8 cellular contexts compared by ENCODE assay signal in the genomic region with DNA sequence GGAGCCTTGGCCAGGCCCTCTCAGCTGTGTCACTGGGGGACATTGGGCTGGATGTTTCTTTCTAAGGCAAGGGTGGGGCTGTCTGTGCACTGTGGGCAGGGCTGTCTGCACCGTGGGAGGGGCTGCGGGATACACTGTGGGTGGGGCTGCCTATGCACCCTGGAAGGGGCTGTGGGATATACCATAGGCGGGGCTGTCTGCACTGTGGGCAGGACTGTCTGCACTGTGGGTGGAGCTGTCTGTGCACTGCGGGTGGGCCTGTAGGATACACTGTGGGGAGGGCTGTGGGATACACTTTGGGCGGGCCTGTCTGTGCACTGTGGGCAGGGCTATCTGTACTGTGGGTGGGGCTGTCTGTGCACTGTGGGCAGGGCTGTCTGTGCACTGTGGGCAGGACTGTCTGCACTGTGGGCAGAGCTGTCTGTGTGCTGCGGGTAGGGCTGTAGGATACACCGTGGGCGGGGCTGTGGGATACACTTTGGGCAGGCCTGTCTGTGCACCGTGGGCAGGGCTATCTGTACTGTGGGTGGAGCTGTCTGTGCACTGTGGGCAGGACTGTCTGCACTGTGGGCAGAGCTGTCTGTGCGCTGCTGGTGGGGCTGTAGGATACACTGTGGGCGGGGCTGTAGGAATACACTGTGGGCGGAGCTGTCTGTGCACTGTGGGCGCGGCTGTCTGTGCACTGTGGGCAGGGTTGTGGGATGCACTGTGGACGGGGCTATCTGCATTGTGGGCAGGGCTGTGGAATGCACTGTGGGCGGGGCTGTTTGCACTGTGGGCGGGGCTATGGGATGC. TPM values are rescaled to one million over a fixed set of nuclear protein-coding genes. Genes with fewer than 3 reads are reported as not detected.
A peak's percentile ranks its signal among the peaks of the same experiment; 100 is the strongest.
DNase-seq lines count a peak whose midpoint lies in the region; ATAC-seq and TF ChIP-seq lines count a peak whose summit lies in the region.

No MANE protein-coding gene starts in this region.

- H3K27ac Mint-ChIP-seq in CD14-positive monocyte (peak overlapping the region in 4 of 7 donors; percentile 14 to 58 (median 32)), mesothelial cell of epicardium (no peak overlapping the region)
- H3K27ac Mint-ChIP-seq in naive thymus-derived CD8-positive, alpha-beta T cell, result peak overlapping the region in 5 of 10 donors; percentile 32 to 96 (median 83)

- no peaks in the 10 kb centered on the region for H3K27me3 ChIP-seq in prostate gland (replicated peaks; ENCODE audit: insufficient read depth)

- DNase-seq in CD14-positive monocyte (ENCODE audit: low spot score), result no peak
- peak; percentile 36 for DNase-seq in NCI-H69 (lab: John Stamatoyannopoulos, UW)
- peak; percentile 76 for DNase-seq in activated effector memory CD4-positive, alpha-beta T cell treated with anti-CD3 and anti-CD28 coated beads, Interleukin-2, amount 50 U/mL, for 16 hours
- peak in 6 of 10 donors; percentile 4 to 60 (median 24) for DNase-seq in naive thymus-derived CD8-positive, alpha-beta T cell
- DNase-seq in mesothelial cell of epicardium (ENCODE audit: low spot score in 2 of 2, unreplicated experiment in 2 of 2), result no peak
- no peak for DNase-seq in hepatic stellate cell (ENCODE audit: low spot score)
- DNase-seq in prostate gland (ENCODE audit: low spot score), result no peak
- no peak for DNase-seq in epidermal melanocyte (ENCODE audit: insufficient read length, low spot score)

- no peak overlapping the region for H3K27ac ChIP-seq in prostate gland

- TF ChIP-seq CTCF in CD14-positive monocyte (IDR thresholded peaks at IDR 0.05) (no peak), mesothelial cell of epicardium (IDR thresholded peaks at IDR 0.05; ENCODE audit: unreplicated experiment) (no peak), prostate gland (IDR thresholded peaks at IDR 0.05) (no peak)

- peaks cover 0 to 9% of the 10 kb centered on the region in 2 donors for H3K36me3 ChIP-seq in prostate gland

- WGBS in prostate gland, result 72% methylated on average over 16 of the region's 17 CpGs

- peak; percentile 65 to 75 for ATAC-seq in naive thymus-derived CD8-positive, alpha-beta T cell

- H3K27me3 Mint-ChIP-seq in CD14-positive monocyte (ENCODE audit: low read depth in 3 of 3) (peaks cover 0 to 4% (median 0%) of the 10 kb centered on the region in 3 donors), mesothelial cell of epicardium (ENCODE audit: low read depth) (no peaks in the 10 kb centered on the region)
- H3K27me3 Mint-ChIP-seq in naive thymus-derived CD8-positive, alpha-beta T cell, result no peaks in the 10 kb centered on the region

- no peaks in the 10 kb centered on the region for H3K9me3 ChIP-seq in prostate gland

- peaks cover 0 to 2% (median 0%) of the 10 kb centered on the region in 7 donors for H3K9me3 Mint-ChIP-seq in CD14-positive monocyte
- H3K9me3 Mint-ChIP-seq in naive thymus-derived CD8-positive, alpha-beta T cell, result no peaks in the 10 kb centered on the region
- peaks cover 5% of the 10 kb centered on the region for H3K9me3 Mint-ChIP-seq in mesothelial cell of epicardium

- H3K4me1 ChIP-seq in prostate gland (replicated peaks), result no peaks in the 10 kb centered on the region

- no peak for TF ChIP-seq POLR2A in prostate gland (IDR thresholded peaks at IDR 0.05)

- intact Hi-C loops in CD14-positive monocyte (cut with micrococcal nuclease), result no loop called here
- intact Hi-C loops in prostate gland (cut with DNase I), result loop anchor here (10.0 kb wide), 1 partner anchor 235 kb away; no protein-coding TSS in a partner anchor

- H3K4me1 Mint-ChIP-seq in CD14-positive monocyte, result peaks cover 12% of the 10 kb centered on the region
- H3K4me1 Mint-ChIP-seq in naive thymus-derived CD8-positive, alpha-beta T cell, result peaks cover 6 to 18% (median 15%) of the 10 kb centered on the region in 4 donors
- H3K4me1 Mint-ChIP-seq in mesothelial cell of epicardium, result peaks cover 4% of the 10 kb centered on the region

- H3K36me3 Mint-ChIP-seq in CD14-positive monocyte (peaks cover 55 to 64% of the 10 kb centered on the region in 2 donors), mesothelial cell of epicardium (peaks cover 51% of the 10 kb centered on the region)
- peaks cover 5 to 53% (median 13%) of the 10 kb centered on the region in 3 donors for H3K36me3 Mint-ChIP-seq in naive thymus-derived CD8-positive, alpha-beta T cell

- no peak overlapping the region for H3K4me3 ChIP-seq in prostate gland

- no peak overlapping the region for H3K4me3 Mint-ChIP-seq in CD14-positive monocyte
- H3K4me3 Mint-ChIP-seq in naive thymus-derived CD8-positive, alpha-beta T cell, result no peak overlapping the region
- H3K4me3 Mint-ChIP-seq in mesothelial cell of epicardium, result no peak overlapping the region

- POLR2A ChIA-PET in naive thymus-derived CD8-positive, alpha-beta T cell (lab: Charles Lee), result no interaction called here

RNA-seq across cellular contexts. Expression of a gene that starts 31.1 kb away (rescaled TPM):
- 10 to 100 TPM; 13.3 to 16.8 TPM for polyA plus RNA-seq in CD14-positive monocyte
- total RNA-seq in naive thymus-derived CD8-positive, alpha-beta T cell, result 10 to 100 TPM; 14.8 to 17.3 TPM
- 10 to 100 TPM in 2 of 3 donors, 1 to 10 TPM in 1; 9.5 to 14.3 (median 11.4) TPM for polyA plus RNA-seq in naive thymus-derived CD8-positive, alpha-beta T cell
- total RNA-seq in mesothelial cell of epicardium, result 57.5 to 60.0 TPM (median 59.7 TPM) in 3 replicates
- 10 to 100 TPM; 65.7 to 75.4 TPM for total RNA-seq in prostate gland

RNA-seq across cellular contexts. Expression of a gene that starts 31.1 kb away (rescaled TPM):
- 1 to 10 TPM; 4.9 to 6.6 TPM for polyA plus RNA-seq in CD14-positive monocyte
- 10 to 100 TPM; 29.0 to 37.5 TPM for total RNA-seq in naive thymus-derived CD8-positive, alpha-beta T cell
- 10 to 100 TPM; 11.3 to 15.4 (median 13.0) TPM for polyA plus RNA-seq in naive thymus-derived CD8-positive, alpha-beta T cell
- total RNA-seq in mesothelial cell of epicardium (37.9 to 41.7 TPM (median 41.2 TPM) in 3 replicates), prostate gland (10 to 100 TPM; 35.2 to 63.9 TPM)

Comparison
In these comparisons a context has a peak if more than half of its experiments do, and no peak if none do; other contexts are left out.
1. DNase-seq: peak in NCI-H69 (single experiment), activated effector memory CD4-positive, alpha-beta T cell treated with anti-CD3 and anti-CD28 coated beads, Interleukin-2, amount 50 U/mL, for 16 hours (single experiment) and naive thymus-derived CD8-positive, alpha-beta T cell (6 of 10); none in CD14-positive monocyte (single experiment), mesothelial cell of epicardium (0 of 2), hepatic stellate cell (single experiment), prostate gland (single experiment) and epidermal melanocyte (single experiment).